1 cellular context compared by ENCODE assay signal in the genomic region with DNA sequence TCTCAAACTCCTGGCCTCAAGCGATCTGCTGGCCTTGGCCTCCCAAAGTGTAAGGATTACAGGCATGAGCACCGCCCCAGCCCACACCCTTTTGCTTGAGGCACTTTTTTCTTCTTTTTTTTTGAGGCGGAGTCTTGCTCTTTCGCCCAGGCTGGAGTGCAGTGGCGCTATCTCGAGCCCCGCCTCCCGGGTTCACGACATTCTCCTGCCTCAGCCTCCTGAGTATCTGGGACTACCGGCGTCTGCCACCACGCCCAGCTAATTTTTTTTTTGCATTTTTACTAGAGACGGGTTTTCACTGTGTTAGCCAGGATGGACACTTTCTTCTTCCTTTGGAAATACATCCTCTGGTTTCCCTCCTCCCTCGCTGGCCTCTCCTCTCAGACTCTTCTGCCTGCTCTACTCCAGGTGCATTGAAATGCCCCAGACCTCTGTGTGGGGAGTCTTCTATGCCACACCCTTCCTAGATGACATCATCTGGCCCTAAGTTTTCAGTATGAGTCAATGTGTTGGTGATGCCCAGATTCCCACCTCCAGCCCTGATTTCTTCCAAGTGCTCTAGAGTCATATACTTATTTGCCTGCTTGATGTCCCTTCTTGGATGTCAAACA.
A peak's percentile ranks its signal among the peaks of the same experiment; 100 is the strongest.
TF ChIP-seq lines count a peak whose summit lies in the region.

No MANE protein-coding gene starts in this region.

TF ChIP-seq in HEK293, 187 proteins besides CTCF, POLR2A, EP300 and RAD21 (continued from another document):
- TF ChIP-seq, protein P1, sequence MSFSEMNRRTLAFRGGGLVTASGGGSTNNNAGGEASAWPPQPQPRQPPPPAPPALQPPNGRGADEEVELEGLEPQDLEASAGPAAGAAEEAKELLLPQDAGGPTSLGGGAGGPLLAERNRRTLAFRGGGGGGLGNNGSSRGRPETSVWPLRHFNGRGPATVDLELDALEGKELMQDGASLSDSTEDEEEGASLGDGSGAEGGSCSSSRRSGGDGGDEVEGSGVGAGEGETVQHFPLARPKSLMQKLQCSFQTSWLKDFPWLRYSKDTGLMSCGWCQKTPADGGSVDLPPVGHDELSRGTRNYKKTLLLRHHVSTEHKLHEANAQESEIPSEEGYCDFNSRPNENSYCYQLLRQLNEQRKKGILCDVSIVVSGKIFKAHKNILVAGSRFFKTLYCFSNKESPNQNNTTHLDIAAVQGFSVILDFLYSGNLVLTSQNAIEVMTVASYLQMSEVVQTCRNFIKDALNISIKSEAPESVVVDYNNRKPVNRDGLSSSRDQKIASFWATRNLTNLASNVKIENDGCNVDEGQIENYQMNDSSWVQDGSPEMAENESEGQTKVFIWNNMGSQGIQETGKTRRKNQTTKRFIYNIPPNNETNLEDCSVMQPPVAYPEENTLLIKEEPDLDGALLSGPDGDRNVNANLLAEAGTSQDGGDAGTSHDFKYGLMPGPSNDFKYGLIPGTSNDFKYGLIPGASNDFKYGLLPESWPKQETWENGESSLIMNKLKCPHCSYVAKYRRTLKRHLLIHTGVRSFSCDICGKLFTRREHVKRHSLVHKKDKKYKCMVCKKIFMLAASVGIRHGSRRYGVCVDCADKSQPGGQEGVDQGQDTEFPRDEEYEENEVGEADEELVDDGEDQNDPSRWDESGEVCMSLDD (tag by site-specific recombination; IDR thresholded peaks at IDR 0.05): no peak
- TF ChIP-seq, protein P2, sequence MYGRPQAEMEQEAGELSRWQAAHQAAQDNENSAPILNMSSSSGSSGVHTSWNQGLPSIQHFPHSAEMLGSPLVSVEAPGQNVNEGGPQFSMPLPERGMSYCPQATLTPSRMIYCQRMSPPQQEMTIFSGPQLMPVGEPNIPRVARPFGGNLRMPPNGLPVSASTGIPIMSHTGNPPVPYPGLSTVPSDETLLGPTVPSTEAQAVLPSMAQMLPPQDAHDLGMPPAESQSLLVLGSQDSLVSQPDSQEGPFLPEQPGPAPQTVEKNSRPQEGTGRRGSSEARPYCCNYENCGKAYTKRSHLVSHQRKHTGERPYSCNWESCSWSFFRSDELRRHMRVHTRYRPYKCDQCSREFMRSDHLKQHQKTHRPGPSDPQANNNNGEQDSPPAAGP (tag by site-specific recombination; IDR thresholded peaks at IDR 0.05): peak; percentile 77; the same call in 1 of the 2 replicates
- TF ChIP-seq ZNF366 (tag by site-specific recombination; conservative IDR thresholded peaks at IDR 0.05): peak; percentile 50
- TF ChIP-seq TRIM28 (IDR thresholded peaks at IDR 0.05; ENCODE audit: borderline replicate concordance, low read length): no peak
- no peak for TF ChIP-seq ZNF23 (tag by site-specific recombination; IDR thresholded peaks at IDR 0.05; ENCODE audit: borderline replicate concordance)
- TF ChIP-seq, protein P3, sequence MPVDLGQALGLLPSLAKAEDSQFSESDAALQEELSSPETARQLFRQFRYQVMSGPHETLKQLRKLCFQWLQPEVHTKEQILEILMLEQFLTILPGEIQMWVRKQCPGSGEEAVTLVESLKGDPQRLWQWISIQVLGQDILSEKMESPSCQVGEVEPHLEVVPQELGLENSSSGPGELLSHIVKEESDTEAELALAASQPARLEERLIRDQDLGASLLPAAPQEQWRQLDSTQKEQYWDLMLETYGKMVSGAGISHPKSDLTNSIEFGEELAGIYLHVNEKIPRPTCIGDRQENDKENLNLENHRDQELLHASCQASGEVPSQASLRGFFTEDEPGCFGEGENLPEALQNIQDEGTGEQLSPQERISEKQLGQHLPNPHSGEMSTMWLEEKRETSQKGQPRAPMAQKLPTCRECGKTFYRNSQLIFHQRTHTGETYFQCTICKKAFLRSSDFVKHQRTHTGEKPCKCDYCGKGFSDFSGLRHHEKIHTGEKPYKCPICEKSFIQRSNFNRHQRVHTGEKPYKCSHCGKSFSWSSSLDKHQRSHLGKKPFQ (tag by site-specific recombination; IDR thresholded peaks at IDR 0.05): no peak
- TF ChIP-seq, protein P4, sequence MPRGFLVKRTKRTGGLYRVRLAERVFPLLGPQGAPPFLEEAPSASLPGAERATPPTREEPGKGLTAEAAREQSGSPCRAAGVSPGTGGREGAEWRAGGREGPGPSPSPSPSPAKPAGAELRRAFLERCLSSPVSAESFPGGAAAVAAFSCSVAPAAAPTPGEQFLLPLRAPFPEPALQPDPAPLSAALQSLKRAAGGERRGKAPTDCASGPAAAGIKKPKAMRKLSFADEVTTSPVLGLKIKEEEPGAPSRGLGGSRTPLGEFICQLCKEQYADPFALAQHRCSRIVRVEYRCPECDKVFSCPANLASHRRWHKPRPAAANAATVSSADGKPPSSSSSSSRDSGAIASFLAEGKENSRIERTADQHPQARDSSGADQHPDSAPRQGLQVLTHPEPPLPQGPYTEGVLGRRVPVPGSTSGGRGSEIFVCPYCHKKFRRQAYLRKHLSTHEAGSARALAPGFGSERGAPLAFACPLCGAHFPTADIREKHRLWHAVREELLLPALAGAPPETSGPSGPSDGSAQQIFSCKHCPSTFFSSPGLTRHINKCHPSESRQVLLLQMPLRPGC (tag by site-specific recombination; IDR thresholded peaks at IDR 0.05): peak; percentile 62; the same call in 1 of the 2 replicates
- peak; percentile 83 for TF ChIP-seq KLF10 (tag by site-specific recombination; IDR thresholded peaks at IDR 0.05)
- peak; percentile 91 for TF ChIP-seq KLF1 (tag by site-specific recombination; IDR thresholded peaks at IDR 0.05)
- TF ChIP-seq ZNF37A (tag by site-specific recombination; IDR thresholded peaks at IDR 0.05): no peak
- no peak for TF ChIP-seq ZFP41 (tag by site-specific recombination; IDR thresholded peaks at IDR 0.05; ENCODE audit: borderline replicate concordance)
- peak; percentile 74; the same call in 1 of the 2 replicates for TF ChIP-seq ZBTB21 (tag by site-specific recombination; IDR thresholded peaks at IDR 0.05)
- TF ChIP-seq GLIS1 (tag by site-specific recombination; IDR thresholded peaks at IDR 0.05): 0 out of 2 replicates have a peak, but pooled peaks have one; percentile 31
- peak; percentile 44 for TF ChIP-seq SP2 (tag by site-specific recombination; IDR thresholded peaks at IDR 0.05)
- TF ChIP-seq ZNF768 (tag by site-specific recombination; IDR thresholded peaks at IDR 0.05): no peak
- TF ChIP-seq, protein P5, sequence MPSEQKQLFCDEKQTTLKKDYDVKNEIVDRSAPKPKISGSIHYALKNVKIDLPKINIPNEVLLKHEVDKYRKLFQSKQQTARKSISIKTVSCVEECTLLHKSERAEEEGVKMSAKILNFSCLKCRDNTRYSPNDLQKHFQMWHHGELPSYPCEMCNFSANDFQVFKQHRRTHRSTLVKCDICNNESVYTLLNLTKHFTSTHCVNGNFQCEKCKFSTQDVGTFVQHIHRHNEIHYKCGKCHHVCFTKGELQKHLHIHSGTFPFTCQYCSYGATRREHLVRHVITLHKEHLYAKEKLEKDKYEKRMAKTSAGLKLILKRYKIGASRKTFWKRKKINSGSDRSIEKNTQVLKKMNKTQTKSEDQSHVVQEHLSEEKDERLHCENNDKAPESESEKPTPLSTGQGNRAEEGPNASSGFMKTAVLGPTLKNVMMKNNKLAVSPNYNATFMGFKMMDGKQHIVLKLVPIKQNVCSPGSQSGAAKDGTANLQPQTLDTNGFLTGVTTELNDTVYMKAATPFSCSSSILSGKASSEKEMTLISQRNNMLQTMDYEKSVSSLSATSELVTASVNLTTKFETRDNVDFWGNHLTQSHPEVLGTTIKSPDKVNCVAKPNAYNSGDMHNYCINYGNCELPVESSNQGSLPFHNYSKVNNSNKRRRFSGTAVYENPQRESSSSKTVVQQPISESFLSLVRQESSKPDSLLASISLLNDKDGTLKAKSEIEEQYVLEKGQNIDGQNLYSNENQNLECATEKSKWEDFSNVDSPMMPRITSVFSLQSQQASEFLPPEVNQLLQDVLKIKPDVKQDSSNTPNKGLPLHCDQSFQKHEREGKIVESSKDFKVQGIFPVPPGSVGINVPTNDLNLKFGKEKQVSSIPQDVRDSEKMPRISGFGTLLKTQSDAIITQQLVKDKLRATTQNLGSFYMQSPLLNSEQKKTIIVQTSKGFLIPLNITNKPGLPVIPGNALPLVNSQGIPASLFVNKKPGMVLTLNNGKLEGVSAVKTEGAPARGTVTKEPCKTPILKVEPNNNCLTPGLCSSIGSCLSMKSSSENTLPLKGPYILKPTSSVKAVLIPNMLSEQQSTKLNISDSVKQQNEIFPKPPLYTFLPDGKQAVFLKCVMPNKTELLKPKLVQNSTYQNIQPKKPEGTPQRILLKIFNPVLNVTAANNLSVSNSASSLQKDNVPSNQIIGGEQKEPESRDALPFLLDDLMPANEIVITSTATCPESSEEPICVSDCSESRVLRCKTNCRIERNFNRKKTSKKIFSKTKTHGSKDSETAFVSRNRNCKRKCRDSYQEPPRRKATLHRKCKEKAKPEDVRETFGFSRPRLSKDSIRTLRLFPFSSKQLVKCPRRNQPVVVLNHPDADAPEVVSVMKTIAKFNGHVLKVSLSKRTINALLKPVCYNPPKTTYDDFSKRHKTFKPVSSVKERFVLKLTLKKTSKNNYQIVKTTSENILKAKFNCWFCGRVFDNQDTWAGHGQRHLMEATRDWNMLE (tag by site-specific recombination; conservative IDR thresholded peaks at IDR 0.05; ENCODE audit: low read depth): no peak
- TF ChIP-seq ZBTB17 (tag by site-specific recombination; IDR thresholded peaks at IDR 0.05): 0 out of 2 replicates have a peak, but pooled peaks have one; percentile 16
- no peak for TF ChIP-seq ZNF2 (tag by site-specific recombination; IDR thresholded peaks at IDR 0.05)
- TF ChIP-seq KLF9 (tag by site-specific recombination; IDR thresholded peaks at IDR 0.05; ENCODE audit: low read depth): peak; percentile 80
- TF ChIP-seq, protein P6, sequence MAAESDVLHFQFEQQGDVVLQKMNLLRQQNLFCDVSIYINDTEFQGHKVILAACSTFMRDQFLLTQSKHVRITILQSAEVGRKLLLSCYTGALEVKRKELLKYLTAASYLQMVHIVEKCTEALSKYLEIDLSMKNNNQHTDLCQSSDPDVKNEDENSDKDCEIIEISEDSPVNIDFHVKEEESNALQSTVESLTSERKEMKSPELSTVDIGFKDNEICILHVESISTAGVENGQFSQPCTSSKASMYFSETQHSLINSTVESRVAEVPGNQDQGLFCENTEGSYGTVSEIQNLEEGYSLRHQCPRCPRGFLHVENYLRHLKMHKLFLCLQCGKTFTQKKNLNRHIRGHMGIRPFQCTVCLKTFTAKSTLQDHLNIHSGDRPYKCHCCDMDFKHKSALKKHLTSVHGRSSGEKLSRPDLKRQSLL (tag by site-specific recombination; IDR thresholded peaks at IDR 0.05): no peak
- TF ChIP-seq ZNF558 (tag by site-specific recombination; IDR thresholded peaks at IDR 0.05): 0 out of 2 replicates have a peak, but pooled peaks have one; percentile 29
- TF ChIP-seq ZNF600 (tag by site-specific recombination; IDR thresholded peaks at IDR 0.05): peak; percentile 58
- 0 out of 2 replicates have a peak, but pooled peaks have one; percentile 31 for TF ChIP-seq ZFP69B (tag by site-specific recombination; IDR thresholded peaks at IDR 0.05)
- TF ChIP-seq ZEB2 (tag by site-specific recombination; IDR thresholded peaks at IDR 0.05): peak; percentile 60; the same call in 1 of the 2 replicates
- peak; percentile 46; the same call in 1 of the 2 replicates for TF ChIP-seq GLIS2 (tag by site-specific recombination; IDR thresholded peaks at IDR 0.05)
- no peak for TF ChIP-seq TCF7L2 (IDR thresholded peaks at IDR 0.05; ENCODE audit: borderline replicate concordance, low read depth, low read length)
- TF ChIP-seq, protein P7, sequence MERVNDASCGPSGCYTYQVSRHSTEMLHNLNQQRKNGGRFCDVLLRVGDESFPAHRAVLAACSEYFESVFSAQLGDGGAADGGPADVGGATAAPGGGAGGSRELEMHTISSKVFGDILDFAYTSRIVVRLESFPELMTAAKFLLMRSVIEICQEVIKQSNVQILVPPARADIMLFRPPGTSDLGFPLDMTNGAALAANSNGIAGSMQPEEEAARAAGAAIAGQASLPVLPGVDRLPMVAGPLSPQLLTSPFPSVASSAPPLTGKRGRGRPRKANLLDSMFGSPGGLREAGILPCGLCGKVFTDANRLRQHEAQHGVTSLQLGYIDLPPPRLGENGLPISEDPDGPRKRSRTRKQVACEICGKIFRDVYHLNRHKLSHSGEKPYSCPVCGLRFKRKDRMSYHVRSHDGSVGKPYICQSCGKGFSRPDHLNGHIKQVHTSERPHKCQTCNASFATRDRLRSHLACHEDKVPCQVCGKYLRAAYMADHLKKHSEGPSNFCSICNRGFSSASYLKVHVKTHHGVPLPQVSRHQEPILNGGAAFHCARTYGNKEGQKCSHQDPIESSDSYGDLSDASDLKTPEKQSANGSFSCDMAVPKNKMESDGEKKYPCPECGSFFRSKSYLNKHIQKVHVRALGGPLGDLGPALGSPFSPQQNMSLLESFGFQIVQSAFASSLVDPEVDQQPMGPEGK (tag by site-specific recombination; IDR thresholded peaks at IDR 0.05): peak; percentile 79
- TF ChIP-seq ZNF211 (tag by site-specific recombination; IDR thresholded peaks at IDR 0.05; ENCODE audit: low read depth): no peak
- TF ChIP-seq GFI1B (tag by site-specific recombination; IDR thresholded peaks at IDR 0.05): peak; percentile 91
- peak; percentile 50; the same call in 1 of the 2 replicates for TF ChIP-seq SP7 (tag by site-specific recombination; IDR thresholded peaks at IDR 0.05)
- TF ChIP-seq ZNF629 (tag by site-specific recombination; IDR thresholded peaks at IDR 0.05): peak; percentile 92
